In the genomic region with DNA sequence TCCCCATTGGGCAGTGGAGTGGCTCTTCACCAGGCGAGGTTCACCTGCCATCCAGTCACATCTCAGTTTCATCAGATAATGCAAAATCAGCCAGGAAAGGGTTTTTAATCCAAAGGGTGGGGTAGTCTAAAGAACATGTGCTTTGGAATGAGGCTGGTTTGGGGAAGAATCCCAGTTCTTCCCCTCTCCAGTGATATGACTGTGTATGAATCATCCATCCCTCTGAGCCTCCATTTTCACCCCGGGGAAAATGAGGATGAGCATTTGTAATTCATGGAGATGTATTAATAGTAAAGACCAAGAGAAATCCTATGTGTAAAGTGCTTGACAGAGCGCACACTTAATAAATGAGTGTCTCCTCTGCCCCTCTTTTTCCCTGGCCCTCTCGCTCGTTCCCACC, we compare ENCODE assay signal across 21 cellular contexts.
"Had no signal": no experiment of that assay in that cellular context is flagged by ENCODE, and none has a peak within 500 bp of the region (broad histone marks: within the 10 kb centered on the region; RNA-seq: fewer than 3 reads in every experiment).

No MANE protein-coding gene starts in this region.

- ATAC-seq: left lung; natural killer cell treated with Interleukin-12 subunit alpha and Interleukin-12 subunit beta and Interleukin-15 and Interleukin-18, amount 100 ng/mL, for 72 hours; psoas muscle; right lobe of liver; stimulated activated naive B cell treated with anti-CD40 and anti-IgM and Interleukin-4, amounts not matched to agents 10 μg/mL and 1 μg/mL and 100 μg/mL, for 72 hours had no signal

- DNase-seq: activated CD4-positive, alpha-beta T cell treated with anti-CD3 and anti-CD28 coated beads, Interleukin-2, amount 50 U/mL, for 1 hour; activated CD4-positive, CD25-positive, alpha-beta regulatory T cell; activated naive CD4-positive, alpha-beta T cell treated with anti-CD3 and anti-CD28 coated beads, Interleukin-2, amount 10 ng/mL, durations not matched to agents 7 days and 5 days; activated T-cell treated with anti-CD3 and anti-CD28 coated beads for 4 hours; adrenal gland; effector memory CD4-positive, alpha-beta T cell; erythroblast; foreskin melanocyte; head of caudate nucleus; islet precursor cell; left lung; nucleus accumbens; psoas muscle; right lobe of liver; spleen; stimulated activated CD4-positive, alpha-beta T cell treated with anti-CD3 and anti-CD28 coated beads, Interleukin-2, amount 100 ng/mL, for 24 hours; stimulated activated naive B cell treated with anti-CD40 and anti-IgM and Interleukin-4, amounts not matched to agents 10 μg/mL and 1 μg/mL and 100 μg/mL, for 72 hours had no signal

- H3K4me3 Mint-ChIP-seq: activated naive CD4-positive, alpha-beta T cell treated with anti-CD3 and anti-CD28 coated beads, Interleukin-2, amount 10 ng/mL, durations not matched to agents 7 days and 5 days; memory B cell; natural killer cell treated with Interleukin-12 subunit alpha and Interleukin-12 subunit beta and Interleukin-15 and Interleukin-18, amount 100 ng/mL, for 72 hours; stimulated activated naive B cell treated with anti-CD40 and anti-IgM and Interleukin-4, amounts not matched to agents 10 μg/mL and 1 μg/mL and 100 μg/mL, for 72 hours; type B pancreatic cell had no signal

- H3K36me3 Mint-ChIP-seq: activated naive CD4-positive, alpha-beta T cell treated with anti-CD3 and anti-CD28 coated beads, Interleukin-2, amount 10 ng/mL, durations not matched to agents 7 days and 5 days; memory B cell; natural killer cell treated with Interleukin-12 subunit alpha and Interleukin-12 subunit beta and Interleukin-15 and Interleukin-18, amount 100 ng/mL, for 72 hours; type B pancreatic cell had no signal

- H3K27me3 Mint-ChIP-seq: memory B cell had no signal

- H3K4me3 ChIP-seq: adrenal gland, left lung, psoas muscle, right lobe of liver, spleen had no signal

- H3K9me3 Mint-ChIP-seq: activated naive CD4-positive, alpha-beta T cell treated with anti-CD3 and anti-CD28 coated beads, Interleukin-2, amount 10 ng/mL, durations not matched to agents 7 days and 5 days; activated T-helper 2 cell treated with anti-CD3 and anti-CD28 coated beads, Interferon-gamma antibody, Interleukin-2, Interleukin-4, amounts not matched to agents 10 μg/mL and 5 μg/mL and 100 μg/mL, durations not matched to agents 14 hours and 24 hours and 36 hours; memory B cell; natural killer cell treated with Interleukin-12 subunit alpha and Interleukin-12 subunit beta and Interleukin-15 and Interleukin-18, amount 100 ng/mL, for 72 hours; stimulated activated naive B cell treated with anti-CD40 and anti-IgM and Interleukin-4, amounts not matched to agents 10 μg/mL and 1 μg/mL and 100 μg/mL, for 72 hours; type B pancreatic cell had no signal
